13 cellular contexts compared by ENCODE assay signal in the genomic region with DNA sequence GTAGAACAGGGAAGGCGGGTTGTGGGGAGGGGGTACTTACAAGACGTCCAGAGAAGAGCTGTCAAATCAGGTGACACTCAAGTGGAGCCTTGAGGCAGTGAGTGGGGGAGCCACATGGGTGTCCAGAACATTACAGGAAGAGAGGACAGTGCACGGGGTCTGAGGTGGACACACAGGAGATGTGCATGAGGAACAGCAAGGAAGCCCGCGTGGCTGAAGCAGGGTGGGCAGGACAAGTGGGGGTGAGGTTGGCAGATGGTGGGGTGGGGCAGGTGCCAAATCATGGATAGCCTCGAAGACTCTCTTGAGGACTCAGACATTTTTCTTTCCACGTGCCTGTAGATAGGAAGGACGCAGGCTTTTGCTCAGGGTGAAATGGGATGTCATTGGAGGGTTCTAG. TPM values are rescaled to one million over a fixed set of nuclear protein-coding genes. Genes with fewer than 3 reads are reported as not detected.
A peak's percentile ranks its signal among the peaks of the same experiment; 100 is the strongest.
DNase-seq lines count a peak whose midpoint lies in the region; TF ChIP-seq lines count a peak whose summit lies in the region.
"Had no signal": no experiment of that assay in that cellular context is flagged by ENCODE, and none has a peak within 500 bp of the region (broad histone marks: within the 10 kb centered on the region; RNA-seq: fewer than 3 reads in every experiment).

No MANE protein-coding gene starts in this region.

- H3K4me1 ChIP-seq in neural progenitor cell (peaks cover 23% of the 10 kb centered on the region), sigmoid colon (no peaks in the 10 kb centered on the region)

- peaks cover 19% of the 10 kb centered on the region for H3K27me3 Mint-ChIP-seq in neural progenitor cell (ENCODE audit: insufficient read depth, low read depth)
- peaks cover 54% of the 10 kb centered on the region for H3K27me3 Mint-ChIP-seq in activated naive CD4-positive, alpha-beta T cell treated with anti-CD3 and anti-CD28 coated beads, Interleukin-2, amount 10 ng/mL, durations not matched to agents 7 days and 5 days

- H3F3A ChIP-seq in neural progenitor cell (ENCODE audit: low read depth): peaks cover 29% of the 10 kb centered on the region

- peak overlapping the region; percentile 98 for H2AFZ ChIP-seq in neural progenitor cell (replicated peaks)

- TF ChIP-seq CTCF in epithelial cell of proximal tubule (conservative IDR thresholded peaks at IDR 0.05; ENCODE audit: low read depth, low read length): no peak
- no peak for TF ChIP-seq CTCF in neural progenitor cell (IDR thresholded peaks at IDR 0.05)
- TF ChIP-seq CTCF in sigmoid colon (IDR thresholded peaks at IDR 0.05): no peak

- no peaks in the 10 kb centered on the region for H3K79me2 ChIP-seq in neural progenitor cell (ENCODE audit: low read depth)

- TF ChIP-seq POLR2A in sigmoid colon (IDR thresholded peaks at IDR 0.05): no peak

- H3K27ac ChIP-seq in neural progenitor cell (no peak overlapping the region), sigmoid colon (no peak overlapping the region)
- H3K27ac ChIP-seq: heart right ventricle, testis had no signal

- H3K9me3 ChIP-seq in neural progenitor cell (ENCODE audit: low read depth): no peaks in the 10 kb centered on the region
- H3K9me3 ChIP-seq in sigmoid colon: no peaks in the 10 kb centered on the region
- H3K9me3 ChIP-seq: heart right ventricle, testis had no signal

- H3K9me3 Mint-ChIP-seq in neural progenitor cell: no peaks in the 10 kb centered on the region
- H3K9me3 Mint-ChIP-seq in activated naive CD4-positive, alpha-beta T cell treated with anti-CD3 and anti-CD28 coated beads, Interleukin-2, amount 10 ng/mL, durations not matched to agents 7 days and 5 days: no peaks in the 10 kb centered on the region
- H3K9me3 Mint-ChIP-seq: CD4-positive, alpha-beta memory T cell had no signal

- H3K9ac ChIP-seq in neural progenitor cell: no peak overlapping the region

- H3K4me3 Mint-ChIP-seq in neural progenitor cell: no peak overlapping the region
- no peak overlapping the region for H3K4me3 Mint-ChIP-seq in activated naive CD4-positive, alpha-beta T cell treated with anti-CD3 and anti-CD28 coated beads, Interleukin-2, amount 10 ng/mL, durations not matched to agents 7 days and 5 days

- intact Hi-C loops in sigmoid colon (cut with DNase I): no loop called here

- H3K4me2 ChIP-seq in neural progenitor cell: peak overlapping the region; percentile 86

- H3K4me1 Mint-ChIP-seq in neural progenitor cell: peaks cover 13% of the 10 kb centered on the region
- H3K4me1 Mint-ChIP-seq in activated naive CD4-positive, alpha-beta T cell treated with anti-CD3 and anti-CD28 coated beads, Interleukin-2, amount 10 ng/mL, durations not matched to agents 7 days and 5 days: peaks cover 56% of the 10 kb centered on the region

- H3K27me3 ChIP-seq in H7 (ENCODE audit: control insufficient read depth, insufficient read depth, low read length): peaks cover 2% of the 10 kb centered on the region
- H3K27me3 ChIP-seq in neural progenitor cell: peaks cover 14% of the 10 kb centered on the region
- H3K27me3 ChIP-seq in sigmoid colon: peaks cover 0 to 23% (median 18%) of the 10 kb centered on the region in 3 donors
- H3K27me3 ChIP-seq: testis had no signal

- H3K4me3 ChIP-seq in H7 (ENCODE audit: insufficient read depth, low read depth, low read length) (peak overlapping the region; percentile 52; the same call in 1 of the 2 replicates), epithelial cell of proximal tubule (ENCODE audit: low read depth, low read length) (peak overlapping the region; percentile 54), neural progenitor cell (peak overlapping the region; percentile 49), sigmoid colon (no peak overlapping the region)
- H3K4me3 ChIP-seq: testis had no signal

- no peak for DNase-seq in H7
- DNase-seq in NCI-H69 (lab: John Stamatoyannopoulos, UW): peak; percentile 42
- DNase-seq in epithelial cell of proximal tubule (ENCODE audit: low read depth): no peak
- no peak for DNase-seq in neural progenitor cell (ENCODE audit: low spot score)
- no peak for DNase-seq in cerebellar nuclear complex (lab: John Stamatoyannopoulos, UW)
- DNase-seq in inferior parietal cortex (ENCODE audit: extremely low spot score): no peak
- DNase-seq in sigmoid colon: no peak
- no peak for DNase-seq in activated naive CD4-positive, alpha-beta T cell treated with anti-CD3 and anti-CD28 coated beads, Interleukin-2, amount 10 ng/mL, durations not matched to agents 7 days and 5 days
- DNase-seq: amniotic stem cell; CD4-positive, alpha-beta memory T cell; heart right ventricle; NCI-H1048; testis had no signal

- no peaks in the 10 kb centered on the region for H3K36me3 Mint-ChIP-seq in neural progenitor cell
- no peaks in the 10 kb centered on the region for H3K36me3 Mint-ChIP-seq in activated naive CD4-positive, alpha-beta T cell treated with anti-CD3 and anti-CD28 coated beads, Interleukin-2, amount 10 ng/mL, durations not matched to agents 7 days and 5 days
- H3K36me3 Mint-ChIP-seq: CD4-positive, alpha-beta memory T cell had no signal

- H3K27ac Mint-ChIP-seq in neural progenitor cell: no peak overlapping the region
- H3K27ac Mint-ChIP-seq in activated naive CD4-positive, alpha-beta T cell treated with anti-CD3 and anti-CD28 coated beads, Interleukin-2, amount 10 ng/mL, durations not matched to agents 7 days and 5 days: no peak overlapping the region

- WGBS in sigmoid colon, 2 donors: 22 to 58% methylated on average over 8 of the region's 8 CpGs

- H3K36me3 ChIP-seq in H7 (replicated peaks; ENCODE audit: control insufficient read depth, insufficient read depth, low read length) (no peaks in the 10 kb centered on the region), neural progenitor cell (no peaks in the 10 kb centered on the region), sigmoid colon (no peaks in the 10 kb centered on the region)
- H3K36me3 ChIP-seq: heart right ventricle had no signal

- CTCF ChIA-PET in activated naive CD4-positive, alpha-beta T cell treated with anti-CD3 and anti-CD28 coated beads, Interleukin-2, amount 10 ng/mL, durations not matched to agents 7 days and 5 days (lab: Charles Lee): interaction anchor here (1.0 to 1.1 kb wide), 2 partner anchors 10 to 152 kb away, joined by 3 read pairs; a partner anchor contains a TSS

- TF ChIP-seq EP300 in sigmoid colon (IDR thresholded peaks at IDR 0.05): no peak

- H4K20me1 ChIP-seq in neural progenitor cell (ENCODE audit: low read depth): no peaks in the 10 kb centered on the region

RNA-seq across cellular contexts. Expression of a gene that starts 0.9 kb away (rescaled TPM):
- total RNA-seq in H7 (2014; rRNA removed; shearing (Covaris generic)): 8.6 and 14.8 TPM in 2 replicates
- total RNA-seq in epithelial cell of proximal tubule: 13.5 and 17.2 TPM in 2 replicates
- total RNA-seq in neural progenitor cell (ENCODE audit: low replicate concordance): 1.2 and 3.9 TPM in 2 replicates
- under 1 TPM in 2 of 4 donors, not detected in 2; 0.28 to 0.71 TPM for total RNA-seq in sigmoid colon
- 10 to 100 TPM in 2 of 3 donors, 1 to 10 TPM in 1; 7.2 to 19.5 (median 13.6) TPM for polyA plus RNA-seq in sigmoid colon
- total RNA-seq: CD4-positive, alpha-beta memory T cell had no signal
- polyA plus RNA-seq: CD4-positive, alpha-beta memory T cell had no signal

RNA-seq across cellular contexts. Expression of a gene that starts 21.3 kb away (rescaled TPM):
- total RNA-seq in H7 (2014; rRNA removed; shearing (Covaris generic)): 99.0 and 107 TPM in 2 replicates
- total RNA-seq in epithelial cell of proximal tubule (33.0 and 65.7 TPM in 2 replicates), neural progenitor cell (ENCODE audit: low replicate concordance) (94.3 and 97.0 TPM in 2 replicates), sigmoid colon (10 to 100 TPM; 13.8 to 30.0 (median 23.2) TPM)
- 10 to 100 TPM; 26.4 to 34.9 (median 26.6) TPM for polyA plus RNA-seq in sigmoid colon

RNA-seq across cellular contexts. Expression of a gene that starts 24.1 kb away (rescaled TPM):
- total RNA-seq in H7 (2014; rRNA removed; shearing (Covaris generic)): 23.3 and 25.0 TPM in 2 replicates
- total RNA-seq in epithelial cell of proximal tubule (10.3 and 11.1 TPM in 2 replicates), neural progenitor cell (ENCODE audit: low replicate concordance) (4.3 and 13.0 TPM in 2 replicates), sigmoid colon (1 to 10 TPM; 5.2 to 6.9 (median 5.4) TPM)
- polyA plus RNA-seq in sigmoid colon: 10 to 100 TPM in 1 of 3 donors, 1 to 10 TPM in 2; 4.2 to 13.8 (median 7.9) TPM

Comparison
In these comparisons a context has a peak if more than half of its experiments do, and no peak if none do; other contexts are left out.
1. H3K4me3 ChIP-seq: peak in H7 (single experiment), epithelial cell of proximal tubule (single experiment) and neural progenitor cell (single experiment); none in sigmoid colon (0 of 4).